11 cellular contexts compared by ENCODE assay signal in genomic region chr17:3534881-3535252, GRCh38. TPM values are rescaled to one million over a fixed set of nuclear protein-coding genes. Genes with fewer than 3 reads are reported as not detected.
DNase-seq lines count a peak whose midpoint lies in the region; TF ChIP-seq lines count a peak whose summit lies in the region.
"Had no signal": no experiment of that assay in that cellular context is flagged by ENCODE, and none has a peak within 500 bp of the region (broad histone marks: within the 10 kb centered on the region; RNA-seq: fewer than 3 reads in every experiment).

No MANE protein-coding gene starts in this region.

- no peak overlapping the region for H3K27ac ChIP-seq in OCI-LY1 (ENCODE audit: low read depth, low read length, poor library complexity, severe bottlenecking)
- peak overlapping the region in 1 of 2 donors; percentile 17 for H3K27ac ChIP-seq in ovary
- no peak overlapping the region for H3K27ac ChIP-seq in stomach
- H3K27ac ChIP-seq: KMS-11 had no signal

- intact Hi-C loops in ovary (cut with DNase I), result loop anchor here in 1 of 4 donors (10.0 kb wide), 1 partner anchor 130 kb away; the partner anchor contains the start of genes EMC6 and TAX1BP3
- intact Hi-C loops in stomach (cut with DNase I; ENCODE audit: low total_unique reads), result no loop called here

- H3K4me2 ChIP-seq in OCI-LY1 (ENCODE audit: low read length), result peak overlapping the region; percentile 55; the same call in 1 of the 2 replicates
- H3K4me2 ChIP-seq: KMS-11 had no signal

- TF ChIP-seq EP300 in ovary (IDR thresholded peaks at IDR 0.05), result no peak
- TF ChIP-seq EP300 in stomach (IDR thresholded peaks at IDR 0.05), result no peak

- 34 to 44% (median 42%) methylated on average over 3 of the region's 3 CpGs for WGBS in ovary, 3 donors
- 11 to 28% (median 22%) methylated on average over 3 of the region's 3 CpGs for WGBS in stomach, 5 donors

- no peaks in the 10 kb centered on the region for H3K36me3 ChIP-seq in OCI-LY1 (ENCODE audit: insufficient read depth, low read length)
- no peaks in the 10 kb centered on the region for H3K36me3 ChIP-seq in ovary
- H3K36me3 ChIP-seq in stomach, result no peaks in the 10 kb centered on the region
- H3K36me3 ChIP-seq: gastrocnemius medialis had no signal

- H3K27me3 ChIP-seq in OCI-LY1 (ENCODE audit: insufficient read depth, low read length) (0 out of 2 replicates have a peak, but pooled peaks cover 3% of the 10 kb centered on the region), ovary (no peaks in the 10 kb centered on the region), stomach (peaks cover 0 to 34% (median 7%) of the 10 kb centered on the region in 3 donors)
- H3K27me3 ChIP-seq: gastrocnemius medialis had no signal

- no peak overlapping the region for H2AFZ ChIP-seq in OCI-LY1 (ENCODE audit: low read length)

- no peak overlapping the region for H3K9ac ChIP-seq in OCI-LY1 (ENCODE audit: low read length)
- H3K9ac ChIP-seq: KMS-11 had no signal

- no peaks in the 10 kb centered on the region for H3K9me2 ChIP-seq in OCI-LY1 (ENCODE audit: low read depth, low read length)

- no peak for TF ChIP-seq CTCF in OCI-LY1 (IDR thresholded peaks at IDR 0.05; ENCODE audit: low read length)
- no peak for TF ChIP-seq CTCF in fibroblast of the aortic adventitia (IDR thresholded peaks at IDR 0.05; ENCODE audit: insufficient read depth, low read length)
- no peak for TF ChIP-seq CTCF in ovary (IDR thresholded peaks at IDR 0.05)
- no peak for TF ChIP-seq CTCF in stomach (IDR thresholded peaks at IDR 0.05)

- no peaks in the 10 kb centered on the region for H3K9me3 ChIP-seq in OCI-LY1 (ENCODE audit: low read length)
- H3K9me3 ChIP-seq in ovary, result no peaks in the 10 kb centered on the region
- H3K9me3 ChIP-seq in stomach, result no peaks in the 10 kb centered on the region
- H3K9me3 ChIP-seq: gastrocnemius medialis had no signal

- H3K4me3 ChIP-seq in OCI-LY1 (ENCODE audit: low read depth, low read length, poor library complexity, severe bottlenecking) (peak overlapping the region; percentile 46), fibroblast of the aortic adventitia (ENCODE audit: low read depth, low read length) (peak overlapping the region; percentile 9), ovary (no peak overlapping the region), stomach (no peak overlapping the region)

- H3K79me2 ChIP-seq in OCI-LY1 (ENCODE audit: insufficient read depth, low read length), result no peaks in the 10 kb centered on the region

- TF ChIP-seq POLR2A in ovary (IDR thresholded peaks at IDR 0.05) (no peak), stomach (IDR thresholded peaks at IDR 0.05) (no peak)

- H3K4me1 ChIP-seq in OCI-LY1 (ENCODE audit: insufficient read depth, low read length, severe bottlenecking) (no peaks in the 10 kb centered on the region), ovary (ENCODE audit: insufficient read depth) (peaks cover 15% of the 10 kb centered on the region), stomach (peaks cover 6 to 31% (median 12%) of the 10 kb centered on the region in 4 donors)

- peak; percentile 84 for DNase-seq in GM03348 (ENCODE audit: low spot score)
- DNase-seq in fibroblast of the aortic adventitia (ENCODE audit: low read depth), result peak; percentile 75
- DNase-seq in ovary, result peak; percentile 32 to 64 (median 54)
- no peak for DNase-seq in stomach
- DNase-seq in HT-29 (ENCODE audit: low spot score), result no peak
- DNase-seq in NOMO-1 treated with dmso at 0.1 percent for 144 hours (lab: John Stamatoyannopoulos, UW; ENCODE audit: unreplicated experiment), result no peak
- no peak for DNase-seq in ureter (ENCODE audit: low spot score)

- no peaks in the 10 kb centered on the region for H4K20me1 ChIP-seq in OCI-LY1 (ENCODE audit: insufficient read depth, low read length)

- no peaks in the 10 kb centered on the region for H3F3A ChIP-seq in OCI-LY1 (ENCODE audit: insufficient read depth, low read length)

RNA-seq across cellular contexts. Expression of gene TRPV3, which starts 22.7 kb away (rescaled TPM):
- total RNA-seq in fibroblast of the aortic adventitia (ENCODE audit: low replicate concordance) (1.5 and 1.9 TPM in 2 replicates), ovary (1 to 10 TPM in 5 of 7 donors, under 1 TPM in 2; 0.12 to 5.8 (median 2.2) TPM), stomach (1 to 10 TPM in 3 of 5 donors, under 1 TPM in 2; under 0.01 to 6.7 (median 1.2) TPM), ureter (4.3 TPM)
- polyA plus RNA-seq in ovary (1 to 10 TPM in 1 of 2 donors, under 1 TPM in 1; 0.85 to 1.3 TPM), stomach (under 1 TPM in 2 of 3 donors, not detected in 1; 0.25 to 0.33 TPM)
- 0.94 and 2.1 TPM in 2 replicates for total RNA-seq in HT-29 (2014; rRNA removed; shearing (Covaris generic))

RNA-seq across cellular contexts. Expression of gene ASPA, which starts 59.1 kb away (rescaled TPM):
- total RNA-seq in fibroblast of the aortic adventitia (ENCODE audit: low replicate concordance) (1.9 and 9.7 TPM in 2 replicates), ovary (10 to 100 TPM in 1 of 7 donors, 1 to 10 TPM in 4, under 1 TPM in 2; 0.46 to 10.3 (median 2.9) TPM), stomach (1 to 10 TPM in 4 of 5 donors, not detected in 1; 2.7 to 7.3 (median 4.7) TPM), ureter (15.3 TPM)
- polyA plus RNA-seq in ovary (1 to 10 TPM; 1.9 to 7.7 TPM), stomach (1 to 10 TPM in 2 of 3 donors, under 1 TPM in 1; 0.53 to 3.1 (median 2.2) TPM)
- not detected in 2 replicates for total RNA-seq in HT-29 (2014; rRNA removed; shearing (Covaris generic))
- total RNA-seq: activated B cell treated with CpG ODN at 0.5 μM for 24 hours had no signal

Comparison
In these comparisons a context has a peak if more than half of its experiments do, and no peak if none do; other contexts are left out.
1. DNase-seq: peak in GM03348 (single experiment), fibroblast of the aortic adventitia (single experiment) and ovary (5 of 5); none in stomach (single experiment), HT-29 (single experiment), NOMO-1 treated with dmso at 0.1 percent for 144 hours (single experiment) and ureter (single experiment).
2. H3K4me3 ChIP-seq: peak in OCI-LY1 (single experiment) and fibroblast of the aortic adventitia (single experiment); none in ovary (single experiment) and stomach (0 of 4).